Comparison of ENCODE assay signal across 8 cellular contexts in genomic region chr14:70808402-70809237, GRCh38. TPM values are rescaled to one million over a fixed set of nuclear protein-coding genes. Genes with fewer than 3 reads are reported as not detected.
DNase-seq lines count a peak whose midpoint lies in the region; ATAC-seq and TF ChIP-seq lines count a peak whose summit lies in the region.

No MANE protein-coding gene starts in this region.

- H2AK5ac ChIP-seq in IMR-90 (ENCODE audit: low read depth, low read length) = no peak overlapping the region

- in situ Hi-C loops in IMR-90 (cut with MboI; ENCODE audit: low sequenced_read_pairs) = no loop called here

- no peak overlapping the region for H2BK5ac ChIP-seq in IMR-90 (ENCODE audit: low read depth, low read length, poor library complexity, severe bottlenecking)

- peak overlapping the region; percentile 94 for H2AFZ ChIP-seq in IMR-90 (replicated peaks; ENCODE audit: low read length, poor library complexity)

- H2BK15ac ChIP-seq in IMR-90 (ENCODE audit: low read depth, low read length) = no peak overlapping the region

- H3K4ac ChIP-seq in IMR-90 (ENCODE audit: low read depth, low read length) = no peak overlapping the region

- 1% methylated on average over 22 of the region's 78 CpGs; no CpG with 5 or more reads in 1 of the 2 experiments for WGBS in IMR-90 (ENCODE audit: extremely low coverage in 2 of 2, insufficient read length in 1 of 2), 2 experiments

- H4K91ac ChIP-seq in IMR-90 (ENCODE audit: insufficient read depth, low read depth, low read length) = no peak overlapping the region

- H3K36me3 ChIP-seq in IMR-90 (ENCODE audit: control insufficient read depth, insufficient read depth, low read length) (no peaks in the 10 kb centered on the region), mucosa of stomach (ENCODE audit: control insufficient read depth, insufficient read depth, low read length) (no peaks in the 10 kb centered on the region), thoracic aorta (no peaks in the 10 kb centered on the region)

- intact Hi-C loops in IMR-90 (cut with micrococcal nuclease) = no loop called here

- no TSS peak for BruUV-seq in IMR-90 (replicated peaks; lab: Mats Ljungman, UMichigan)

- no peak overlapping the region for H2BK20ac ChIP-seq in IMR-90 (ENCODE audit: low read depth, low read length)

- no peak overlapping the region for H4K5ac ChIP-seq in IMR-90 (ENCODE audit: low read depth, low read length)

- CTCF ChIA-PET in IMR-90 (lab: Yijun Ruan, JAX) = interaction anchor here (0.6 kb wide), 2 partner anchors 80 to 92 kb away, joined by 3 to 4 read pairs; no protein-coding TSS in a partner anchor

- TF ChIP-seq CTCF in IMR-90 (conservative IDR thresholded peaks at IDR 0.05; ENCODE audit: low read depth, low read length) (no peak), thoracic aorta (IDR thresholded peaks at IDR 0.05) (no peak)

- dilution Hi-C loops in IMR-90 (cut with HindIII; ENCODE audit: low sequenced_read_pairs, unreplicated experiment) = no loop called here

- H3K79me1 ChIP-seq in IMR-90 (ENCODE audit: low read depth in 1 of 2, low read length in 2 of 2) = no peaks in the 10 kb centered on the region

- H3K9ac ChIP-seq in IMR-90 (ENCODE audit: low read depth, low read length) (no peak overlapping the region), mucosa of stomach (ENCODE audit: low read length) (peak overlapping the region; percentile 66)

- peak; percentile 27 for ATAC-seq in GM21576 (IDR thresholded peaks at IDR 0.05; ENCODE audit: unreplicated experiment)
- ATAC-seq in IMR-90 (ENCODE audit: low read depth) = peak; percentile 48
- ATAC-seq in thoracic aorta (ENCODE audit: insufficient number of reproducible peaks, low FRiP score, low read depth) = no peak

- POLR2A ChIA-PET in IMR-90 (lab: Charles Lee; ENCODE audit: unreplicated experiment) = interaction anchor here (0.5 to 0.6 kb wide), 2 partner anchors 37 to 818 kb away, joined by 3 to 8 read pairs; no protein-coding TSS in a partner anchor

- H2AK9ac ChIP-seq in IMR-90 (replicated peaks; ENCODE audit: low read depth, low read length, poor library complexity) = no peak overlapping the region

- no peaks in the 10 kb centered on the region for H3K4me1 ChIP-seq in IMR-90 (ENCODE audit: control insufficient read depth, insufficient read depth, low read length)
- no peaks in the 10 kb centered on the region for H3K4me1 ChIP-seq in mucosa of stomach (ENCODE audit: control insufficient read depth, insufficient read depth, low read length)
- peaks cover 0 to 14% of the 10 kb centered on the region in 2 donors for H3K4me1 ChIP-seq in thoracic aorta (ENCODE audit: control insufficient read depth in 1 of 2, low read depth in 2 of 2)

- no peak overlapping the region for H4K8ac ChIP-seq in IMR-90 (ENCODE audit: low read depth in 2 of 2, low read length in 2 of 2)

- no peaks in the 10 kb centered on the region; the same call in 1 of the 2 replicates for H4K20me1 ChIP-seq in IMR-90 (ENCODE audit: insufficient read depth, low read length)

- H3K56ac ChIP-seq in IMR-90 (ENCODE audit: extremely low read depth, insufficient read depth, low read length) = no peak overlapping the region

- H3K27ac ChIP-seq in IMR-90 (ENCODE audit: insufficient read depth, low read length) (no peak overlapping the region), thoracic aorta (no peak overlapping the region)

- no peak overlapping the region for H3K18ac ChIP-seq in IMR-90 (ENCODE audit: low read depth, low read length)

- peaks cover 6% of the 10 kb centered on the region; the same call in 1 of the 2 replicates for H3K9me1 ChIP-seq in IMR-90 (ENCODE audit: insufficient read depth, low read length)

- DNase-seq in COR-L47 (lab: John Stamatoyannopoulos, UW) = peak; percentile 42
- DNase-seq in IMR-90 = no peak
- peak; percentile 48 for DNase-seq in activated CD4-positive, alpha-beta T cell treated with anti-CD3 and anti-CD28 coated beads for 48 hours
- peak; percentile 80 for DNase-seq in ecto neural progenitor cell (ENCODE audit: low spot score)
- DNase-seq in thoracic aorta (ENCODE audit: low spot score) = no peak
- no peak for DNase-seq in SIG-M5 (lab: John Stamatoyannopoulos, UW)

- H3K4me3 ChIP-seq in IMR-90 (ENCODE audit: insufficient read depth, low read depth, low read length) = peak overlapping the region; percentile 47
- peak overlapping the region; percentile 7 for H3K4me3 ChIP-seq in mucosa of stomach (ENCODE audit: low read length)
- peak overlapping the region; percentile 82 for H3K4me3 ChIP-seq in thoracic aorta

- TF ChIP-seq POLR2A in IMR-90 (IDR thresholded peaks at IDR 0.05; ENCODE audit: low read depth, low read length) = no peak

- H3K23ac ChIP-seq in IMR-90 (ENCODE audit: low read depth, low read length) = no peak overlapping the region

- TF ChIP-seq RAD21 in IMR-90 (IDR thresholded peaks at IDR 0.05; ENCODE audit: low read length) = no peak

- H3K4me2 ChIP-seq in IMR-90 (ENCODE audit: low read depth, low read length) = peak overlapping the region; percentile 76

- H3K14ac ChIP-seq in IMR-90 (replicated peaks; ENCODE audit: low read depth, low read length) = no peak overlapping the region

- H3K9me3 ChIP-seq in IMR-90 (ENCODE audit: control insufficient read depth, insufficient read depth, low read length) = no peaks in the 10 kb centered on the region
- no peaks in the 10 kb centered on the region for H3K9me3 ChIP-seq in mucosa of stomach (ENCODE audit: control insufficient read depth, low read length)
- H3K9me3 ChIP-seq in thoracic aorta = no peaks in the 10 kb centered on the region

- no peak overlapping the region for H2BK120ac ChIP-seq in IMR-90 (ENCODE audit: low read depth, low read length)

- H3K27me3 ChIP-seq in IMR-90 (ENCODE audit: control insufficient read depth, insufficient read depth, low read length) (peaks cover 28% of the 10 kb centered on the region), mucosa of stomach (ENCODE audit: control insufficient read depth, insufficient read depth, low read length) (no peaks in the 10 kb centered on the region), thoracic aorta (replicated peaks; ENCODE audit: insufficient read depth) (peaks cover 11% of the 10 kb centered on the region)

TF ChIP-seq in IMR-90, 13 proteins besides CTCF, POLR2A, EP300 and RAD21:
- TF ChIP-seq NFE2L2 (IDR thresholded peaks at IDR 0.05; ENCODE audit: low read depth, low read length) (no peak), ELK1 (IDR thresholded peaks at IDR 0.05; ENCODE audit: borderline replicate concordance, low read depth, low read length) (no peak), CHD1 (IDR thresholded peaks at IDR 0.05; ENCODE audit: low read depth, low read length) (no peak), MAZ (IDR thresholded peaks at IDR 0.05; ENCODE audit: borderline replicate concordance, low read depth, low read length) (no peak), CEBPB (IDR thresholded peaks at IDR 0.05; ENCODE audit: low read depth, low read length) (no peak), MXI1 (IDR thresholded peaks at IDR 0.05; ENCODE audit: borderline replicate concordance, low read depth, low read length) (no peak), USF2 (IDR thresholded peaks at IDR 0.05; ENCODE audit: low read depth, low read length) (no peak), RFX5 (IDR thresholded peaks at IDR 0.05; ENCODE audit: low read depth, low read length) (no peak), FOS (IDR thresholded peaks at IDR 0.05; ENCODE audit: low read depth, low read length) (no peak), RCOR1 (IDR thresholded peaks at IDR 0.05; ENCODE audit: insufficient replicate concordance, low read length) (no peak), BHLHE40 (IDR thresholded peaks at IDR 0.05; ENCODE audit: low read depth, low read length) (no peak), MAFK (IDR thresholded peaks at IDR 0.05; ENCODE audit: low read depth, low read length) (no peak)

RNA-seq across cellular contexts. Expression of gene MAP3K9, which starts 0.7 kb away (rescaled TPM):
- 0.18 and 0.28 TPM in 2 replicates for total RNA-seq in IMR-90 (2012; rRNA removed)
- 0.17 and 0.26 TPM in 2 replicates for polyA plus RNA-seq in IMR-90 (2012; rRNA removed)
- 0.11 and 0.34 TPM in 2 replicates for polyA plus RNA-seq in IMR-90 (2012; cell fraction: cytosol; rRNA removed)
- 0.25 and 0.29 TPM in 2 replicates for polyA plus RNA-seq in IMR-90 (2012; cell fraction: nucleus; rRNA removed; ENCODE audit: low replicate concordance)
- 1 to 10 TPM in 1 of 2 donors, under 1 TPM in 1; 0.63 to 1.1 TPM for total RNA-seq in thoracic aorta

Comparison
In these comparisons a context has a peak if more than half of its experiments do, and no peak if none do; other contexts are left out.
1. DNase-seq: peak in COR-L47 (single experiment), activated CD4-positive, alpha-beta T cell treated with anti-CD3 and anti-CD28 coated beads for 48 hours (single experiment) and ecto neural progenitor cell (single experiment); none in IMR-90 (single experiment), thoracic aorta (single experiment) and SIG-M5 (single experiment).
2. H3K4me3 ChIP-seq: peak in every context shown above with its lines; median percentile 82 in thoracic aorta; 47 in IMR-90; 7 in mucosa of stomach.